In the genomic region with DNA sequence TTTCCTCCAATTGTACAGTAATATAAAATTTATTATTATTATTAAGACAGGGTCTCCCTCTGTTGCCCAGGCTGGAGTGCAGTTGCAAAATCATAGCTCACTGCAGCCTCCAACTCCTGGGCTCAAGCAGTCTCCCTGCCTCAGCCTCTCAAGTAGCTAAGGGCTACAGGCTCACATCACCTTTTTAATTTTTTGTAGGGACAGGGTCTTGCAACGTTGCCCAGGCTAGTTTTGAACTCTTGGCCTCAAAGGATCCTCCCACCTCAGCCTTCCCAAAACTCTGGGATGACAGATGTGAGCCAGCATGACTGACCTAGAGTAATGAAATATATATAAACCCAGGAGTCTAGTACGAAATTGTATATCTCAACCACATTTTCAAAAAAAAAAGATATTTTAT, we compare ENCODE assay signal across 22 cellular contexts. TPM values are rescaled to one million over a fixed set of nuclear protein-coding genes. Genes with fewer than 3 reads are reported as not detected.
A peak's percentile ranks its signal among the peaks of the same experiment; 100 is the strongest.
DNase-seq lines count a peak whose midpoint lies in the region; ATAC-seq, FAIRE-seq and TF ChIP-seq lines count a peak whose summit lies in the region.
"Had no signal": no experiment of that assay in that cellular context is flagged by ENCODE, and none has a peak within 500 bp of the region (broad histone marks: within the 10 kb centered on the region; RNA-seq: fewer than 3 reads in every experiment).

No MANE protein-coding gene starts in this region.

- H4K20me1 ChIP-seq in K562 (replicated peaks; ENCODE audit: control insufficient read depth, insufficient read depth, low read length), result no peaks in the 10 kb centered on the region

- no peak overlapping the region for H2AFZ ChIP-seq in K562 (ENCODE audit: low read depth, low read length)

- peak; percentile 22 for DNase-seq in NCI-H69 (lab: John Stamatoyannopoulos, UW)
- no peak for DNase-seq in K562 (ENCODE audit: extremely low read depth in 1 of 4, low spot score in 3 of 4)
- no peak for DNase-seq in GM12891 (ENCODE audit: insufficient read length, low spot score)
- no peak for DNase-seq in activated CD4-positive, alpha-beta T cell treated with anti-CD3 and anti-CD28 coated beads, Interleukin-2, amount 50 U/mL, for 48 hours
- DNase-seq in activated gamma-delta T cell treated with Interleukin-2 at 50 U/mL for 16 hours, result no peak
- DNase-seq: 8988T; ACHN; BE2C; CD4-positive, alpha-beta memory T cell; CD4-positive, CD25-positive, alpha-beta regulatory T cell; CD8-positive, alpha-beta memory T cell; COR-L47; DMS153; DMS53; DMS79; DND-41; EL; GDM1 had no signal

- no peak for TF ChIP-seq POLR2A in K562 (conservative IDR thresholded peaks at IDR 0.05)
- TF ChIP-seq POLR2A in GM12891 (IDR thresholded peaks at IDR 0.05; ENCODE audit: low read depth, low read length), result no peak

- no peak for TF ChIP-seq EP300 in K562 (IDR thresholded peaks at IDR 0.05; ENCODE audit: low read length)

- no peak overlapping the region for H3K4me3 ChIP-seq in K562
- H3K4me3 ChIP-seq: BLaER1, GM12878 had no signal

- BruUV-seq in K562 (replicated peaks; lab: Mats Ljungman, UMichigan), result no TSS peak

- no peak for TF ChIP-seq CTCF in K562 (IDR thresholded peaks at IDR 0.05 in 2 of 3, conservative IDR thresholded peaks at IDR 0.05 in 1 of 3; ENCODE audit: insufficient read depth in 2 of 3, low read depth in 1 of 3, low read length in 3 of 3)

- H3K9ac ChIP-seq in K562 (ENCODE audit: insufficient read depth in 1 of 2, low read depth in 2 of 2, low read length in 2 of 2), result no peak overlapping the region
- H3K9ac ChIP-seq: BLaER1 had no signal

- WGBS in K562 (ENCODE audit: insufficient coverage, low coverage, missing lambda C conversion rate), result 62% methylated on average over 2 of the region's 2 CpGs

- CTCF ChIA-PET in K562 (lab: Yijun Ruan, JAX; ENCODE audit: low intra/inter-chr PET ratio), result no interaction called here

- FAIRE-seq in K562 (lab: Jason Lieb, UNC) (no peak), GM12891 (lab: Jason Lieb, UNC) (no peak)
- FAIRE-seq: A204.1, GM12878, GM19239 had no signal

- intact Hi-C loops in K562 (cut with micrococcal nuclease), result no loop called here

- H3K27me3 ChIP-seq in K562 (ENCODE audit: control insufficient read depth in 2 of 2, insufficient read depth in 2 of 2, low read length in 2 of 2), result no peaks in the 10 kb centered on the region
- H3K27me3 ChIP-seq: BE2C, BLaER1 had no signal

- ATAC-seq in K562, result no peak
- ATAC-seq: GM12878 had no signal

- no peaks in the 10 kb centered on the region for H3K9me3 ChIP-seq in K562 (replicated peaks; ENCODE audit: control insufficient read depth, insufficient read depth, low read depth, low read length)
- H3K9me3 ChIP-seq: BE2C, BLaER1 had no signal

- in situ Hi-C loops in K562 (cut with MboI), result no loop called here

- H3K27ac ChIP-seq in K562 (ENCODE audit: extremely low read depth, low read depth, low read length), result no peak overlapping the region
- H3K27ac ChIP-seq: BLaER1 had no signal

- H3K36me3 ChIP-seq in K562 (ENCODE audit: control insufficient read depth, insufficient read depth, low read length), result peaks cover 54% of the 10 kb centered on the region; the same call in 2 of the 3 replicates

- no peaks in the 10 kb centered on the region for H3K79me2 ChIP-seq in K562 (ENCODE audit: control insufficient read depth, insufficient read depth, low read length)

- no peaks in the 10 kb centered on the region for H3K9me1 ChIP-seq in K562 (ENCODE audit: control insufficient read depth, insufficient read depth, low read length)

- H3K4me1 ChIP-seq in K562 (replicated peaks in 1 of 2; ENCODE audit: control insufficient read depth in 2 of 2, insufficient read depth in 2 of 2, low read length in 2 of 2), result peaks cover 0 to 6% of the 10 kb centered on the region in 2 experiments; a peak in 3 of 5 replicates
- H3K4me1 ChIP-seq: BE2C, BLaER1 had no signal

- no peak for TF ChIP-seq RAD21 in K562 (CRISPR knock-in tag; conservative IDR thresholded peaks at IDR 0.05 in 1 of 2, IDR thresholded peaks at IDR 0.05 in 1 of 2)

- no peak overlapping the region for H3K4me2 ChIP-seq in K562 (ENCODE audit: insufficient read depth, low read length)
- H3K4me2 ChIP-seq: BLaER1 had no signal

- POLR2A ChIA-PET in K562 (lab: Yijun Ruan, JAX), result interaction anchor here (0.7 to 1.4 kb wide), 3 partner anchors 9 to 911 kb away, joined by 3 read pairs; no protein-coding TSS in a partner anchor

TF ChIP-seq in K562, 482 proteins besides CTCF, POLR2A, EP300 and RAD21:
- TF ChIP-seq RBM34 (IDR thresholded peaks at IDR 0.05; ENCODE audit: borderline replicate concordance, insufficient read depth, low read length) (no peak), ZNF253 (CRISPR knock-in tag; conservative IDR thresholded peaks at IDR 0.05) (no peak), ZNF121 (CRISPR knock-in tag; conservative IDR thresholded peaks at IDR 0.05) (peak; percentile 51), ZFP1 (CRISPR knock-in tag; IDR thresholded peaks at IDR 0.05) (no peak), RUNX1 (IDR thresholded peaks at IDR 0.05; ENCODE audit: low read depth) (no peak), ZNF175 (CRISPR knock-in tag; IDR thresholded peaks at IDR 0.05; ENCODE audit: low read depth) (no peak)
- TF ChIP-seq, protein P1, sequence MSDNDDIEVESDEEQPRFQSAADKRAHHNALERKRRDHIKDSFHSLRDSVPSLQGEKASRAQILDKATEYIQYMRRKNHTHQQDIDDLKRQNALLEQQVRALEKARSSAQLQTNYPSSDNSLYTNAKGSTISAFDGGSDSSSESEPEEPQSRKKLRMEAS (CRISPR knock-in tag; IDR thresholded peaks at IDR 0.05), result no peak
- TF ChIP-seq, protein P2, sequence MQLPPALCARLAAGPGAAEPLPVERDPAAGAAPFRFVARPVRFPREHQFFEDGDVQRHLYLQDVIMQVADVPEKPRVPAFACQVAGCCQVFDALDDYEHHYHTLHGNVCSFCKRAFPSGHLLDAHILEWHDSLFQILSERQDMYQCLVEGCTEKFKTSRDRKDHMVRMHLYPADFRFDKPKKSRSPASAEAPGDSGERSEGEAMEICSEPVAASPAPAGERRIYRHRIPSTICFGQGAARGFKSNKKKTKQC (CRISPR knock-in tag; IDR thresholded peaks at IDR 0.05), result no peak
TF ChIP-seq in K562: peak in this region for 1.

TF ChIP-seq in GM12891, 5 proteins besides CTCF, POLR2A, EP300 and RAD21:
- TF ChIP-seq TAF1 (IDR thresholded peaks at IDR 0.05; ENCODE audit: low read depth, low read length) (no peak), PAX5 (IDR thresholded peaks at IDR 0.05; ENCODE audit: insufficient read depth, low read length, severe bottlenecking) (no peak), POU2F2 (IDR thresholded peaks at IDR 0.05; ENCODE audit: low read depth, low read length) (no peak), POLR2AphosphoS5 (IDR thresholded peaks at IDR 0.05; ENCODE audit: low read depth, low read length) (no peak), SPI1 (IDR thresholded peaks at IDR 0.05; ENCODE audit: low read depth, low read length) (no peak)

RNA-seq across cellular contexts. Expression of a gene that starts 49.2 kb away (rescaled TPM):
- 64.2 and 174 TPM in 2 replicates for total RNA-seq in K562 (2011; cell fraction: chromatin; rRNA removed; ENCODE audit: low replicate concordance)
- total RNA-seq in K562 (2011; cell fraction: nucleolus; rRNA removed), result 35.9 and 39.9 TPM in 2 replicates
- total RNA-seq in K562 (2011; cell fraction: nucleoplasm; rRNA removed), result 70.5 and 113 TPM in 2 replicates
- total RNA-seq in K562 (2014; rRNA removed) (20.7 and 23.9 TPM in 2 replicates), K562 (2014; rRNA removed; fragmentation: Illumina TruSeq; extraction: Trizol) (31.7 and 33.7 TPM in 2 replicates), K562 (2015; rRNA removed; fragmentation: Illumina TruSeq; extraction: Trizol) (25.4 and 27.3 TPM in 2 replicates), K562 (2021) (22.9 and 23.7 TPM in 2 replicates)
- polyA plus RNA-seq in K562 (2011; rRNA removed) (26.6 and 27.4 TPM in 2 replicates), K562 (2014; fragmentation: Illumina TruSeq; extraction: Trizol) (16.1 and 18.8 TPM in 2 replicates), K562 (2014; fragmentation: Nextera tagmentation; extraction: Ambion mirVana) (1 to 10 TPM; 2.0 to 2.7 TPM), K562 (2014; rRNA removed) (15.0 and 16.0 TPM in 2 replicates)
- polyA plus RNA-seq in K562 (2011; cell fraction: cytosol; rRNA removed), result 9.0 and 13.7 TPM in 2 replicates
- polyA plus RNA-seq in K562 (2011; cell fraction: nucleus; rRNA removed), result 22.3 and 28.3 TPM in 2 replicates
- 10.3 and 16.2 TPM in 2 replicates for polyA plus RNA-seq in K562 (2012)
- polyA minus RNA-seq in K562 (2011; rRNA and poly(A)+ RNA removed), result 71.3 and 86.7 TPM in 2 replicates
- 26.2 and 27.0 TPM in 2 replicates for polyA minus RNA-seq in K562 (2011; cell fraction: cytosol; rRNA and poly(A)+ RNA removed)
- polyA minus RNA-seq in K562 (2011; cell fraction: nucleus; rRNA and poly(A)+ RNA removed), result 24.5 and 32.4 TPM in 2 replicates
- 5.0 TPM for polyA plus RNA-seq in GM12891 (2012; ENCODE audit: low read depth, missing spikeins)
